32 cellular contexts compared by ENCODE assay signal in the genomic region with DNA sequence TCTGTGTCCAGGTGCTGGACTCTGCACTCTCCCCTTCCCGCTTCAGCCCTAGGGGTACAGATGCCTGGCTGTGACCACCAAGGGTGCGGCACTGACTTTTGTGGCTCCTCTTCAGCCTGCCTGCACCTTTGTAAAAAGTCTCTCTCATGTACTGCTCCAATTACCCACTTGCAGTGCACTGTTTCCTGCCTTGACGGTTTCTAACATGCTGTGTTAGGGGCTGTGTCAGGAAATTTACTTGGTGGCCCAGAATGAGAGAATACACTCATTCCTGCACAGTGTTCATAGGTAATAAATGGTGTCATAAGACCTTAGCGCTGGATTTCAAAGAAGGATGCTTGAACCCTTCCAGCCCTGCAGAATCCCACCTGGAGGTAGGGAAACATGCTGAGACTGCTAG. TPM values are rescaled to one million over a fixed set of nuclear protein-coding genes. Genes with fewer than 3 reads are reported as not detected.
DNase-seq lines count a peak whose midpoint lies in the region; ATAC-seq and TF ChIP-seq lines count a peak whose summit lies in the region.
"Had no signal": no experiment of that assay in that cellular context is flagged by ENCODE, and none has a peak within 500 bp of the region (broad histone marks: within the 10 kb centered on the region; RNA-seq: fewer than 3 reads in every experiment).

No MANE protein-coding gene starts in this region.

- H3K27ac Mint-ChIP-seq in activated naive CD4-positive, alpha-beta T cell treated with anti-CD3 and anti-CD28 coated beads for 36 hours: peak overlapping the region; percentile 56
- no peak overlapping the region for H3K27ac Mint-ChIP-seq in GM23338
- peak overlapping the region; percentile 76 for H3K27ac Mint-ChIP-seq in activated naive CD8-positive, alpha-beta T cell treated with anti-CD3 and anti-CD28 coated beads for 36 hours
- H3K27ac Mint-ChIP-seq in stimulated activated naive CD8-positive, alpha-beta T cell treated with anti-CD3 and anti-CD28 coated beads, Interleukin-15, amount 100 ng/mL, for 72 hours: peak overlapping the region; percentile 31 to 84
- H3K27ac Mint-ChIP-seq: B cell had no signal

- H3F3A ChIP-seq in GM23338 (replicated peaks; ENCODE audit: low read depth): no peaks in the 10 kb centered on the region

- DNase-seq in activated naive CD4-positive, alpha-beta T cell treated with anti-CD3 and anti-CD28 coated beads for 36 hours: no peak
- DNase-seq in activated naive CD4-positive, alpha-beta T cell treated with anti-CD3 and anti-CD28 coated beads, Interleukin-2, amount 50 U/mL, for 16 hours: no peak
- DNase-seq in GM23338 (ENCODE audit: low spot score) (no peak), left colon (no peak), RPMI8226 (no peak)
- DNase-seq in activated naive CD8-positive, alpha-beta T cell treated with anti-CD3 and anti-CD28 coated beads for 36 hours: no peak
- DNase-seq in stimulated activated naive CD8-positive, alpha-beta T cell treated with anti-CD3 and anti-CD28 coated beads, Interleukin-15, amount 100 ng/mL, for 72 hours: no peak
- DNase-seq in stimulated activated CD8-positive, alpha-beta memory T cell treated with anti-CD3 and anti-CD28 coated beads, Interleukin-4, amount 100 ng/mL, for 48 hours: no peak
- DNase-seq: activated CD4-positive, alpha-beta T cell treated with anti-CD3 and anti-CD28 coated beads, Interleukin-2, amount 50 U/mL, for 48 hours; activated CD8-positive, alpha-beta memory T cell treated with anti-CD3 and anti-CD28 coated beads, Interleukin-2, amount 50 U/mL, for 4 hours; activated effector memory CD4-positive, alpha-beta T cell treated with anti-CD3 and anti-CD28 coated beads, Interleukin-2, amount 50 U/mL, for 16 hours; Caco-2; dorsolateral prefrontal cortex; foreskin melanocyte; GM23248; heart left ventricle; IMR-90; NCI-H1417 treated with DMSO at 0.1 percent for 48 hours; NCI-H2081; NCI-H226; NCI-H748 treated with DMSO at 0.1 percent for 48 hours; right cardiac atrium; stomach; T1000; thyroid gland had no signal

- H3K36me3 Mint-ChIP-seq in activated naive CD4-positive, alpha-beta T cell treated with anti-CD3 and anti-CD28 coated beads for 36 hours (ENCODE audit: low read depth): no peaks in the 10 kb centered on the region
- H3K36me3 Mint-ChIP-seq in GM23338 (ENCODE audit: low read depth): peaks cover 3% of the 10 kb centered on the region; the same call in 1 of the 3 replicates
- H3K36me3 Mint-ChIP-seq in activated naive CD8-positive, alpha-beta T cell treated with anti-CD3 and anti-CD28 coated beads for 36 hours: no peaks in the 10 kb centered on the region

- peaks cover 26% of the 10 kb centered on the region for H3K4me1 Mint-ChIP-seq in activated naive CD4-positive, alpha-beta T cell treated with anti-CD3 and anti-CD28 coated beads for 36 hours (ENCODE audit: low read depth)
- H3K4me1 Mint-ChIP-seq in GM23338: peaks cover 35% of the 10 kb centered on the region
- H3K4me1 Mint-ChIP-seq in activated naive CD8-positive, alpha-beta T cell treated with anti-CD3 and anti-CD28 coated beads for 36 hours: peaks cover 37% of the 10 kb centered on the region
- H3K4me1 Mint-ChIP-seq in stimulated activated naive CD8-positive, alpha-beta T cell treated with anti-CD3 and anti-CD28 coated beads, Interleukin-15, amount 100 ng/mL, for 72 hours: peaks cover 40% of the 10 kb centered on the region
- H3K4me1 Mint-ChIP-seq: B cell had no signal

- TF ChIP-seq CTCF in GM23338 (conservative IDR thresholded peaks at IDR 0.05; ENCODE audit: low read depth in 2 of 2): no peak

- no peaks in the 10 kb centered on the region for H3K9me3 Mint-ChIP-seq in activated naive CD4-positive, alpha-beta T cell treated with anti-CD3 and anti-CD28 coated beads for 36 hours
- H3K9me3 Mint-ChIP-seq in GM23338: peaks cover 4% of the 10 kb centered on the region; the same call in 2 of the 3 replicates
- H3K9me3 Mint-ChIP-seq in activated naive CD8-positive, alpha-beta T cell treated with anti-CD3 and anti-CD28 coated beads for 36 hours: no peaks in the 10 kb centered on the region
- no peaks in the 10 kb centered on the region for H3K9me3 Mint-ChIP-seq in stimulated activated naive CD8-positive, alpha-beta T cell treated with anti-CD3 and anti-CD28 coated beads, Interleukin-15, amount 100 ng/mL, for 72 hours

- CTCF ChIA-PET in activated naive CD4-positive, alpha-beta T cell treated with anti-CD3 and anti-CD28 coated beads for 36 hours (lab: Charles Lee): no interaction called here

- ATAC-seq in GM23338: peak; percentile 11; the same call in 1 of the 3 replicates
- ATAC-seq in stimulated activated naive CD8-positive, alpha-beta T cell treated with anti-CD3 and anti-CD28 coated beads, Interleukin-15, amount 100 ng/mL, for 72 hours: peak; percentile 84
- ATAC-seq in left colon: no peak
- ATAC-seq: heart left ventricle, right cardiac atrium had no signal

- no peak overlapping the region for H3K4me3 ChIP-seq in GM23338
- H3K4me3 ChIP-seq: breast epithelium, dorsolateral prefrontal cortex, GM23248, heart left ventricle, smooth muscle cell, stomach, thyroid gland, vagina had no signal

- no peak overlapping the region; the same call in 1 of the 2 replicates for H3K4me2 ChIP-seq in GM23338
- H3K4me2 ChIP-seq: smooth muscle cell had no signal

- peak overlapping the region; percentile 72; the same call in 1 of the 2 replicates for H2AFZ ChIP-seq in GM23338
- H2AFZ ChIP-seq: GM23248 had no signal

- H3K36me3 ChIP-seq in GM23338 (ENCODE audit: insufficient read depth): no peaks in the 10 kb centered on the region
- H3K36me3 ChIP-seq: breast epithelium, heart left ventricle, stomach, thyroid gland, vagina had no signal

- intact Hi-C loops in activated naive CD4-positive, alpha-beta T cell treated with anti-CD3 and anti-CD28 coated beads for 36 hours (cut with micrococcal nuclease): loop anchor here (2.0 kb wide), 1 partner anchor 19 kb away; a partner anchor contains a TSS
- intact Hi-C loops in left colon (cut with DNase I, micrococcal nuclease): no loop called here

- H3K4me3 Mint-ChIP-seq in activated naive CD4-positive, alpha-beta T cell treated with anti-CD3 and anti-CD28 coated beads for 36 hours: no peak overlapping the region
- no peak overlapping the region; the same call in 2 of the 3 replicates for H3K4me3 Mint-ChIP-seq in GM23338
- no peak overlapping the region for H3K4me3 Mint-ChIP-seq in activated naive CD8-positive, alpha-beta T cell treated with anti-CD3 and anti-CD28 coated beads for 36 hours
- H3K4me3 Mint-ChIP-seq in stimulated activated naive CD8-positive, alpha-beta T cell treated with anti-CD3 and anti-CD28 coated beads, Interleukin-15, amount 100 ng/mL, for 72 hours: peak overlapping the region; percentile 12 to 16
- H3K4me3 Mint-ChIP-seq: B cell had no signal

- H3K9me2 ChIP-seq in GM23338 (ENCODE audit: insufficient read depth): no peaks in the 10 kb centered on the region

- no peaks in the 10 kb centered on the region for H4K20me1 ChIP-seq in GM23338 (replicated peaks; ENCODE audit: insufficient read depth)

- no peaks in the 10 kb centered on the region for H3K79me2 ChIP-seq in GM23338 (replicated peaks; ENCODE audit: insufficient read depth)

- H3K27me3 ChIP-seq in GM23338 (ENCODE audit: insufficient read depth): no peaks in the 10 kb centered on the region
- H3K27me3 ChIP-seq: breast epithelium, dorsolateral prefrontal cortex, heart left ventricle, thyroid gland, vagina had no signal

- H3K4me1 ChIP-seq in GM23338 (ENCODE audit: insufficient read depth): peaks cover 42% of the 10 kb centered on the region
- H3K4me1 ChIP-seq: breast epithelium, Caco-2, stomach, thyroid gland, vagina had no signal

- H3K27me3 Mint-ChIP-seq in activated naive CD4-positive, alpha-beta T cell treated with anti-CD3 and anti-CD28 coated beads for 36 hours (ENCODE audit: low read depth): no peaks in the 10 kb centered on the region
- peaks cover 4% of the 10 kb centered on the region for H3K27me3 Mint-ChIP-seq in GM23338 (ENCODE audit: insufficient read depth, low read depth, poor library complexity)
- H3K27me3 Mint-ChIP-seq in activated naive CD8-positive, alpha-beta T cell treated with anti-CD3 and anti-CD28 coated beads for 36 hours: no peaks in the 10 kb centered on the region
- H3K27me3 Mint-ChIP-seq in stimulated activated naive CD8-positive, alpha-beta T cell treated with anti-CD3 and anti-CD28 coated beads, Interleukin-15, amount 100 ng/mL, for 72 hours: no peaks in the 10 kb centered on the region

- H3K27ac ChIP-seq in GM23338 (ENCODE audit: low read depth): no peak overlapping the region
- H3K27ac ChIP-seq: breast epithelium, dorsolateral prefrontal cortex, GM23248, heart left ventricle, stomach, thyroid gland, vagina, VCaP had no signal

TF ChIP-seq in GM23338, 12 proteins besides CTCF, POLR2A, EP300 and RAD21:
- TF ChIP-seq NANOG (IDR thresholded peaks at IDR 0.05; ENCODE audit: borderline replicate concordance) (no peak), ZNF331 (CRISPR knock-in tag; IDR thresholded peaks at IDR 0.05; ENCODE audit: low read depth) (no peak), JUNB (IDR thresholded peaks at IDR 0.05; ENCODE audit: unreplicated experiment) (no peak), ZNF114 (CRISPR knock-in tag; IDR thresholded peaks at IDR 0.05) (no peak), EZH2 (IDR thresholded peaks at IDR 0.05; ENCODE audit: low read depth, unreplicated experiment) (no peak)

RNA-seq across cellular contexts. Expression of a gene that starts 17.8 kb away (rescaled TPM):
- total RNA-seq in activated naive CD4-positive, alpha-beta T cell treated with anti-CD3 and anti-CD28 coated beads for 36 hours: 1 to 10 TPM; 8.7 to 10.0 TPM
- 5.9 and 6.8 TPM in 2 replicates for total RNA-seq in GM23338 (2014; rRNA removed; shearing (Covaris generic))
- 7.0 and 8.8 TPM in 2 replicates for polyA plus RNA-seq in GM23338 (2016; fragmentation: Nextera tagmentation; extraction: Ambion mirVana)
- 10 to 100 TPM; 40.2 to 41.2 TPM for total RNA-seq in activated naive CD8-positive, alpha-beta T cell treated with anti-CD3 and anti-CD28 coated beads for 36 hours
- total RNA-seq in left colon: under 1 TPM; 0.34 to 0.84 TPM
- total RNA-seq: B cell, Caco-2, GM23248, IMR-90, LHCN-M2 had no signal
- polyA plus RNA-seq: GM23248, IMR-90, keratinocyte had no signal

Comparison
In these comparisons a context has a peak if more than half of its experiments do, and no peak if none do; other contexts are left out.
1. H3K4me3 Mint-ChIP-seq: peak in stimulated activated naive CD8-positive, alpha-beta T cell treated with anti-CD3 and anti-CD28 coated beads, Interleukin-15, amount 100 ng/mL, for 72 hours (2 of 2); none in activated naive CD4-positive, alpha-beta T cell treated with anti-CD3 and anti-CD28 coated beads for 36 hours (single experiment), GM23338 (single experiment) and activated naive CD8-positive, alpha-beta T cell treated with anti-CD3 and anti-CD28 coated beads for 36 hours (single experiment).